Comparison of ENCODE assay signal across 16 cellular contexts in genomic region chr20:36109251-36109947, GRCh38. TPM values are rescaled to one million over a fixed set of nuclear protein-coding genes. Genes with fewer than 3 reads are reported as not detected.
DNase-seq lines count a peak whose midpoint lies in the region; ATAC-seq and TF ChIP-seq lines count a peak whose summit lies in the region.
"Had no signal": no experiment of that assay in that cellular context is flagged by ENCODE, and none has a peak within 500 bp of the region (broad histone marks: within the 10 kb centered on the region; RNA-seq: fewer than 3 reads in every experiment).

No MANE protein-coding gene starts in this region.

- H3K36me3 Mint-ChIP-seq in HFFc6 (ENCODE audit: low read depth), result no peaks in the 10 kb centered on the region
- no peaks in the 10 kb centered on the region for H3K36me3 Mint-ChIP-seq in WTC11

- CTCF ChIA-PET in WTC11 (lab: Charles Lee) (interaction anchor here (0.7 to 1.9 kb wide), 7 partner anchors 11 to 119 kb away, joined by 3 to 7 read pairs (median 3); no protein-coding TSS in a partner anchor), RWPE1 (lab: Yijun Ruan, JAX) (interaction anchor here (0.6 to 1.1 kb wide), 3 partner anchors 16 to 29 kb away, joined by 3 to 8 read pairs (median 3); no protein-coding TSS in a partner anchor)

- no peak overlapping the region for H3K4me3 Mint-ChIP-seq in HFFc6
- no peak overlapping the region for H3K4me3 Mint-ChIP-seq in WTC11
- H3K4me3 Mint-ChIP-seq: B cell; CD4-positive, alpha-beta T cell had no signal

- peak; percentile 39 for DNase-seq in AG10803 (ENCODE audit: low read depth)
- DNase-seq in HFFc6, result peak; percentile 36
- no peak for DNase-seq in WTC11 (ENCODE audit: low spot score)
- DNase-seq in myocyte (ENCODE audit: low read depth), result peak; percentile 60
- DNase-seq in RWPE1 (ENCODE audit: low spot score), result no peak
- DNase-seq in cerebellar nuclear complex (lab: John Stamatoyannopoulos, UW), result no peak
- DNase-seq: 8988T; ACHN; C1 segment of cervical spinal cord; Calu3; CD4-positive, alpha-beta T cell; DMS 273 treated with DMSO at 0.1 percent for 48 hours; HCEC 1CT; KG1 had no signal

- POLR2A ChIA-PET in WTC11 (lab: Charles Lee), result interaction anchor here (0.7 kb wide), 1 partner anchor 12 kb away, joined by 4 read pairs; no protein-coding TSS in a partner anchor
- POLR2A ChIA-PET in RWPE1 (lab: Yijun Ruan, JAX; ENCODE audit: low non-redundant PET), result no interaction called here

- H3K27ac Mint-ChIP-seq in HFFc6, result no peak overlapping the region
- no peak overlapping the region for H3K27ac Mint-ChIP-seq in WTC11
- H3K27ac Mint-ChIP-seq: B cell; CD4-positive, alpha-beta T cell had no signal

- H3K9me3 Mint-ChIP-seq in HFFc6, result no peaks in the 10 kb centered on the region
- H3K9me3 Mint-ChIP-seq in WTC11, result no peaks in the 10 kb centered on the region
- H3K9me3 Mint-ChIP-seq: CD4-positive, alpha-beta T cell had no signal

- H3K4me3 ChIP-seq in AG10803 (ENCODE audit: low read length), result no peak overlapping the region

- ATAC-seq in WTC11 (peak; percentile 22; the same call in 1 of the 2 replicates), HG03442 (IDR thresholded peaks at IDR 0.05; ENCODE audit: unreplicated experiment) (no peak)

- H3K27me3 Mint-ChIP-seq in HFFc6 (ENCODE audit: insufficient read depth) (peaks cover 25% of the 10 kb centered on the region), WTC11 (ENCODE audit: low read depth) (peaks cover 6% of the 10 kb centered on the region)
- H3K27me3 Mint-ChIP-seq: B cell had no signal

- peaks cover 2% of the 10 kb centered on the region for H3K4me1 Mint-ChIP-seq in HFFc6 (ENCODE audit: low read depth)
- peaks cover 33% of the 10 kb centered on the region for H3K4me1 Mint-ChIP-seq in WTC11

- TF ChIP-seq CTCF in AG10803 (conservative IDR thresholded peaks at IDR 0.05; ENCODE audit: low read length) (no peak), HFFc6 (IDR thresholded peaks at IDR 0.05) (no peak), WTC11 (IDR thresholded peaks at IDR 0.05) (no peak), RWPE1 (conservative IDR thresholded peaks at IDR 0.05; ENCODE audit: low read depth) (no peak)

- H3K27ac ChIP-seq in RWPE1, result no peak overlapping the region

TF ChIP-seq in WTC11, 78 proteins besides CTCF, POLR2A, EP300 and RAD21 (continues in another document):
- TF ChIP-seq CREB1 (CRISPR knock-in tag; IDR thresholded peaks at IDR 0.05), result no peak
- TF ChIP-seq RELA (CRISPR knock-in tag; IDR thresholded peaks at IDR 0.05; ENCODE audit: borderline replicate concordance), result no peak
- TF ChIP-seq E2F4 (CRISPR knock-in tag; IDR thresholded peaks at IDR 0.05; ENCODE audit: borderline replicate concordance, low read depth), result no peak
- no peak for TF ChIP-seq ARID4B (CRISPR knock-in tag; IDR thresholded peaks at IDR 0.05; ENCODE audit: borderline replicate concordance)
- TF ChIP-seq ATF6 (CRISPR knock-in tag; IDR thresholded peaks at IDR 0.05), result no peak
- TF ChIP-seq ZNF512 (CRISPR knock-in tag; IDR thresholded peaks at IDR 0.05; ENCODE audit: borderline replicate concordance), result no peak
- no peak for TF ChIP-seq USF2 (CRISPR knock-in tag; IDR thresholded peaks at IDR 0.05)
- no peak for TF ChIP-seq E2F1 (CRISPR knock-in tag; IDR thresholded peaks at IDR 0.05)
- TF ChIP-seq EMX1 (CRISPR knock-in tag; IDR thresholded peaks at IDR 0.05), result no peak
- no peak for TF ChIP-seq GRHL2 (CRISPR knock-in tag; IDR thresholded peaks at IDR 0.05; ENCODE audit: insufficient replicate concordance, severe bottlenecking)
- TF ChIP-seq ZBTB21 (CRISPR knock-in tag; IDR thresholded peaks at IDR 0.05; ENCODE audit: borderline replicate concordance), result no peak

RNA-seq across cellular contexts. Expression of gene EPB41L1, which starts 45.1 kb away (rescaled TPM):
- 10 to 100 TPM; 41.9 to 51.0 (median 43.4) TPM for total RNA-seq in HFFc6 (2021; fragmentation: NEBNext Ultra II Directional; extraction: Animal tissue kit (Norgen Biotek cat#: 25700))
- total RNA-seq in WTC11 (2021) (37.7 to 38.7 TPM (median 38.1 TPM) in 3 replicates), myocyte (8.3 and 8.8 TPM in 2 replicates)
- 28.2 TPM for polyA plus RNA-seq in myocyte (2012)

Comparison
In these comparisons a context has a peak if more than half of its experiments do, and no peak if none do; other contexts are left out.
1. DNase-seq: peak in AG10803 (single experiment), HFFc6 (single experiment) and myocyte (single experiment); none in WTC11 (single experiment), RWPE1 (single experiment) and cerebellar nuclear complex (0 of 2).